Comparison of ENCODE assay signal across 8 cellular contexts in the genomic region with DNA sequence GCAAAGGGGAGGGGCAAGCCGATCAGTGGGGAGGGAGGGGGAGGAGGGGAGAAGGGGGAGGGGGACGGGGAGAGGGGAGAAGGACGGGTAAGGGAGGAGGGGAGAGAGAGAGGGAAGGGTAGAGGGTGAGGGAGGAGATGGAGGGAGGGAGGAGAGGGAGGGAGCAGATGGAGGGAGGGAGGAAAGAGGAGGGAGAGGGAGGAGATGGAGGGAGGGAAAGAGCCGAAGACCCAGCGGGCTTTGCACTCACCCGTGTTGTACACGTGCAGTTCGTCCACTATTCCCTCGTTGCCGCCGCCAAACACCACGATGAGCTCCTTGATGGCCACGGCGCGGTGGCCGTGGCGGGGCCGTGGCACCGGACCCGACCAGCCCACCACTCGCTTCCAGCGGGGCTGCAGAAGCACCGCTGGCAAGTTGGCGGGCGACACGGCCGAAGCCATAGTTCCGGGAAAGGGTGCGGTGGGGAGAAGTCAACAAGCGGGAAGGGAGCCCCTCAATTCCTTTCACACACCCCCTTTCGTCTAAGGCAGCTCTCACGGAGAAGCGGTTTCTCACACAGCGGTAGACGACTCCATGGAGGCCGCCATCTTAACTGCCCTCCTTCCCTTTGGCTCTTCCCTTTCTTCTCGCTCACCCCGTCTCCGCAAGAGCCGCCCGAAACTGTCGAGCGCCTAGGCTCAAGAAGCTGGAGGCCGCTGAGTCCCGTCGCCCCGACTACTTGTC. TPM values are rescaled to one million over a fixed set of nuclear protein-coding genes. Genes with fewer than 3 reads are reported as not detected.
DNase-seq lines count a peak whose midpoint lies in the region; ATAC-seq, FAIRE-seq and TF ChIP-seq lines count a peak whose summit lies in the region.

No MANE protein-coding gene starts in this region.

- intact Hi-C loops in MCF 10A (cut with micrococcal nuclease): no loop called here

- H3K9me3 Mint-ChIP-seq in activated T-cell treated with anti-CD3 and anti-CD28 coated beads, Interleukin-2, amount 50 U/mL, for 24 hours: no peaks in the 10 kb centered on the region
- H3K9me3 Mint-ChIP-seq in MCF 10A (ENCODE audit: unreplicated experiment): no peaks in the 10 kb centered on the region

- peak; percentile 9 for ATAC-seq in HG03135 (IDR thresholded peaks at IDR 0.05; ENCODE audit: unreplicated experiment)

- H3K4me1 ChIP-seq in small intestine (ENCODE audit: control insufficient read depth in 2 of 2, insufficient read depth in 1 of 2, low read depth in 1 of 2, low read length in 1 of 2): peaks cover 0 to 2% of the 10 kb centered on the region in 2 donors

- CTCF ChIA-PET in MCF 10A (lab: Yijun Ruan, JAX): interaction anchor here (0.8 to 5.2 kb wide), 3 partner anchors 24 to 201 kb away, joined by 3 to 38 read pairs (median 8); a partner anchor contains a TSS

- 0 to 19% (median 0%) methylated on average over 3 to 47 of the region's 47 CpGs for WGBS in small intestine, 3 donors

- no peaks in the 10 kb centered on the region for H3K9me3 ChIP-seq in small intestine (ENCODE audit: control insufficient read depth, low read depth)

- DNase-seq in activated T-cell treated with anti-CD3 and anti-CD28 coated beads, Interleukin-2, amount 50 U/mL, for 24 hours: no peak
- DNase-seq in activated T-cell treated with anti-CD3 and anti-CD28 coated beads for 4 hours: no peak
- peak; percentile 79 for DNase-seq in OCI-M1 (lab: John Stamatoyannopoulos, UW)
- DNase-seq in MCF 10A (ENCODE audit: unreplicated experiment): peak; percentile 58
- peak; percentile 70 for DNase-seq in iris pigment epithelial cell (ENCODE audit: low read depth)
- DNase-seq in small intestine: peak; percentile 24
- DNase-seq in HK-2 (ENCODE audit: unreplicated experiment): no peak

- no peak for TF ChIP-seq CTCF in MCF 10A (IDR thresholded peaks at IDR 0.05; ENCODE audit: unreplicated experiment)

- FAIRE-seq in small intestine (lab: Jason Lieb, UNC): no peak

- no peaks in the 10 kb centered on the region for H3K36me3 ChIP-seq in small intestine (ENCODE audit: control insufficient read depth in 2 of 2, insufficient read depth in 2 of 2, low read length in 2 of 2)

- no peaks in the 10 kb centered on the region for H3K27me3 Mint-ChIP-seq in activated T-cell treated with anti-CD3 and anti-CD28 coated beads, Interleukin-2, amount 50 U/mL, for 24 hours
- H3K27me3 Mint-ChIP-seq in MCF 10A (ENCODE audit: insufficient read depth, unreplicated experiment): no peaks in the 10 kb centered on the region

- H3K4me1 Mint-ChIP-seq in activated T-cell treated with anti-CD3 and anti-CD28 coated beads, Interleukin-2, amount 50 U/mL, for 24 hours (ENCODE audit: low read depth): peaks cover 49% of the 10 kb centered on the region
- H3K4me1 Mint-ChIP-seq in MCF 10A (ENCODE audit: insufficient read depth, unreplicated experiment): peaks cover 29% of the 10 kb centered on the region

- POLR2A ChIA-PET in MCF 10A (lab: Yijun Ruan, JAX): interaction anchor here (0.6 to 3.8 kb wide), 22 partner anchors 25 to 1029 kb away, joined by 3 to 15 read pairs (median 4); a partner anchor contains a TSS

- peaks cover 59% of the 10 kb centered on the region for H3K36me3 Mint-ChIP-seq in activated T-cell treated with anti-CD3 and anti-CD28 coated beads, Interleukin-2, amount 50 U/mL, for 24 hours (ENCODE audit: low read depth)
- H3K36me3 Mint-ChIP-seq in MCF 10A (ENCODE audit: insufficient read depth, unreplicated experiment): peaks cover 4% of the 10 kb centered on the region

- peak overlapping the region; percentile 71 to 75 for H3K4me3 ChIP-seq in small intestine (ENCODE audit: low read depth in 1 of 2, low read length in 2 of 2)

- BruUV-seq in MCF 10A (replicated peaks; lab: Mats Ljungman, UMichigan): no TSS peak

- peak overlapping the region; percentile 100 for H3K27ac Mint-ChIP-seq in activated T-cell treated with anti-CD3 and anti-CD28 coated beads, Interleukin-2, amount 50 U/mL, for 24 hours
- peak overlapping the region; percentile 100 for H3K27ac Mint-ChIP-seq in MCF 10A (ENCODE audit: low read depth, unreplicated experiment)

- peak overlapping the region; percentile 94 to 97 for H3K27ac ChIP-seq in small intestine (ENCODE audit: low read depth in 1 of 2, low read length in 1 of 2)

- peak overlapping the region; percentile 100 for H3K4me3 Mint-ChIP-seq in activated T-cell treated with anti-CD3 and anti-CD28 coated beads, Interleukin-2, amount 50 U/mL, for 24 hours
- H3K4me3 Mint-ChIP-seq in MCF 10A (ENCODE audit: unreplicated experiment): peak overlapping the region; percentile 95

- H3K27me3 ChIP-seq in small intestine (ENCODE audit: control insufficient read depth in 2 of 2, insufficient read depth in 2 of 2, low read length in 2 of 2): no peaks in the 10 kb centered on the region

RNA-seq across cellular contexts. Expression of a gene that starts 1.1 kb away (rescaled TPM):
- 40.3 and 44.5 TPM in 2 replicates for total RNA-seq in MCF 10A (2022)
- polyA plus RNA-seq in small intestine: 10 to 100 TPM in 1 of 3 donors, 1 to 10 TPM in 2; 7.6 to 29.6 (median 9.5) TPM

RNA-seq across cellular contexts. Expression of a gene that starts 2.0 kb away (rescaled TPM):
- 9.3 and 10.9 TPM in 2 replicates for total RNA-seq in MCF 10A (2022)
- 10 to 100 TPM in 1 of 3 donors, 1 to 10 TPM in 2; 4.2 to 10.1 (median 4.3) TPM for polyA plus RNA-seq in small intestine

RNA-seq across cellular contexts. Expression of a gene that starts 26.1 kb away (rescaled TPM):
- total RNA-seq in MCF 10A (2022): 0.23 TPM in 1 of 2 replicates, not detected in the other
- polyA plus RNA-seq in small intestine: 10 to 100 TPM in 2 of 3 donors, 1 to 10 TPM in 1; 5.1 to 32.4 (median 11.3) TPM

RNA-seq across cellular contexts. Expression of a gene that starts 35.7 kb away (rescaled TPM):
- 166 and 196 TPM in 2 replicates for total RNA-seq in MCF 10A (2022)
- 100 to 1,000 TPM; 105 to 152 (median 109) TPM for polyA plus RNA-seq in small intestine

RNA-seq across cellular contexts. Expression of a gene that starts 44.5 kb away (rescaled TPM):
- total RNA-seq in MCF 10A (2022): 2.3 and 2.6 TPM in 2 replicates
- polyA plus RNA-seq in small intestine: 10 to 100 TPM; 40.9 to 63.0 (median 57.1) TPM

Comparison
In these comparisons a context has a peak if more than half of its experiments do, and no peak if none do; other contexts are left out.
1. DNase-seq: peak in OCI-M1 (single experiment), MCF 10A (single experiment), iris pigment epithelial cell (single experiment) and small intestine (single experiment); none in activated T-cell treated with anti-CD3 and anti-CD28 coated beads, Interleukin-2, amount 50 U/mL, for 24 hours (single experiment), activated T-cell treated with anti-CD3 and anti-CD28 coated beads for 4 hours (single experiment) and HK-2 (single experiment).